In the genomic region with DNA sequence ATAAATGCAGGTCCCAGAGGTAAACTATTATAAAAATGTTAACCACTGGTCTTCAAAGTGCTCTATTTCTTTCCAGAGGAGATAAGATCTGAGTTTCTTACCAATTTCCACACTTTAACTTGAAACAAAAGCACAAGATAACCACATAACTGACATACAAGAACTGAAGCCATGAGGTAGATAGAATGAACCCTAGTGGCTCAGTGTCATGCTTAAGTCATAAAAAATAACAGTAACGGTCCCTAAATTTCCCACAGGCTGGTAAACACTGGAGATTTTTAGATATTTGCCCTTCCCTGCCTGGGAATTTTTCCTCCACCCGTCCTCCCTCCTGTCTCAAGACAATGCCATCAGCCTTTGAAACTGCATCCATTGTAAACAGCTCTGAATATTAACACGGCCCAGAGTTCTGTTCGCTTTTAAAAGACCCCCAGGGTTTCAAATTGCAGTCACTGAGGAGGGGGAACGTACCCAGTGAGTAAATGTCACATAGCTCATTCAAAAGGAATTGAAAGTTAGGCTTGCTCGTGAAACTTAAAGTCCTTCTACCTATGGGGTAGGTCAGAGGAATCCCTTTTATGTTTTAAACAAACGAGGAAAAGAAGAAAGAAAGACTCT, we compare ENCODE assay signal across 10 cellular contexts. TPM values are rescaled to one million over a fixed set of nuclear protein-coding genes. Genes with fewer than 3 reads are reported as not detected.
DNase-seq lines count a peak whose midpoint lies in the region; ATAC-seq and TF ChIP-seq lines count a peak whose summit lies in the region.
"Had no signal": no experiment of that assay in that cellular context is flagged by ENCODE, and none has a peak within 500 bp of the region (broad histone marks: within the 10 kb centered on the region; RNA-seq: fewer than 3 reads in every experiment).

No MANE protein-coding gene starts in this region.

- H3K4me1 Mint-ChIP-seq in activated naive CD4-positive, alpha-beta T cell treated with anti-CD3 and anti-CD28 coated beads, Interleukin-2, amount 50 U/mL, for 24 hours = peaks cover 94% of the 10 kb centered on the region
- peaks cover 86% of the 10 kb centered on the region for H3K4me1 Mint-ChIP-seq in activated T-helper 2 cell treated with anti-CD3 and anti-CD28 coated beads, Interferon-gamma antibody, Interleukin-2, Interleukin-4, amounts not matched to agents 10 μg/mL and 5 μg/mL and 100 μg/mL, durations not matched to agents 14 hours and 24 hours and 36 hours (ENCODE audit: low read depth)

- H3K4me3 Mint-ChIP-seq in activated naive CD4-positive, alpha-beta T cell treated with anti-CD3 and anti-CD28 coated beads, Interleukin-2, amount 50 U/mL, for 24 hours = peak overlapping the region; percentile 70
- H3K4me3 Mint-ChIP-seq in activated T-helper 2 cell treated with anti-CD3 and anti-CD28 coated beads, Interferon-gamma antibody, Interleukin-2, Interleukin-4, amounts not matched to agents 10 μg/mL and 5 μg/mL and 100 μg/mL, durations not matched to agents 14 hours and 24 hours and 36 hours (ENCODE audit: low read depth) = peak overlapping the region; percentile 54

- TF ChIP-seq POLR2A in uterus (IDR thresholded peaks at IDR 0.05) = no peak
- no peak for TF ChIP-seq POLR2A in tibial nerve (IDR thresholded peaks at IDR 0.05)

- no peaks in the 10 kb centered on the region for H3K9me3 ChIP-seq in thoracic aorta
- no peaks in the 10 kb centered on the region for H3K9me3 ChIP-seq in uterus
- no peaks in the 10 kb centered on the region for H3K9me3 ChIP-seq in tibial nerve

- H3K27ac Mint-ChIP-seq in activated naive CD4-positive, alpha-beta T cell treated with anti-CD3 and anti-CD28 coated beads, Interleukin-2, amount 50 U/mL, for 24 hours = peak overlapping the region; percentile 66
- H3K27ac Mint-ChIP-seq in activated T-helper 2 cell treated with anti-CD3 and anti-CD28 coated beads, Interferon-gamma antibody, Interleukin-2, Interleukin-4, amounts not matched to agents 10 μg/mL and 5 μg/mL and 100 μg/mL, durations not matched to agents 14 hours and 24 hours and 36 hours = peak overlapping the region; percentile 77

- H3K27me3 ChIP-seq in thoracic aorta (replicated peaks; ENCODE audit: insufficient read depth) = no peaks in the 10 kb centered on the region
- no peaks in the 10 kb centered on the region for H3K27me3 ChIP-seq in uterus
- no peaks in the 10 kb centered on the region for H3K27me3 ChIP-seq in tibial nerve

- TF ChIP-seq CTCF in thoracic aorta (IDR thresholded peaks at IDR 0.05) (no peak), uterus (IDR thresholded peaks at IDR 0.05) (no peak), tibial nerve (IDR thresholded peaks at IDR 0.05) (no peak)

- H3K27ac ChIP-seq in thoracic aorta (peak overlapping the region; percentile 86 to 94), uterus (peak overlapping the region in 1 of 2 donors; percentile 23), tibial nerve (peak overlapping the region in 1 of 4 donors; percentile 64)
- H3K27ac ChIP-seq: WERI-Rb-1 had no signal

- no peaks in the 10 kb centered on the region for H3K9me3 Mint-ChIP-seq in activated naive CD4-positive, alpha-beta T cell treated with anti-CD3 and anti-CD28 coated beads, Interleukin-2, amount 50 U/mL, for 24 hours
- H3K9me3 Mint-ChIP-seq in activated T-helper 2 cell treated with anti-CD3 and anti-CD28 coated beads, Interferon-gamma antibody, Interleukin-2, Interleukin-4, amounts not matched to agents 10 μg/mL and 5 μg/mL and 100 μg/mL, durations not matched to agents 14 hours and 24 hours and 36 hours = no peaks in the 10 kb centered on the region

- H3K27me3 Mint-ChIP-seq in activated naive CD4-positive, alpha-beta T cell treated with anti-CD3 and anti-CD28 coated beads, Interleukin-2, amount 50 U/mL, for 24 hours = no peaks in the 10 kb centered on the region
- H3K27me3 Mint-ChIP-seq in activated T-helper 2 cell treated with anti-CD3 and anti-CD28 coated beads, Interferon-gamma antibody, Interleukin-2, Interleukin-4, amounts not matched to agents 10 μg/mL and 5 μg/mL and 100 μg/mL, durations not matched to agents 14 hours and 24 hours and 36 hours (ENCODE audit: low read depth) = no peaks in the 10 kb centered on the region

- WGBS in tibial nerve, 2 donors = 17 to 33% methylated on average over 7 of the region's 7 CpGs

- H3K4me3 ChIP-seq in thoracic aorta (peak overlapping the region; percentile 41), uterus (no peak overlapping the region), tibial nerve (no peak overlapping the region)

- no peaks in the 10 kb centered on the region for H3K36me3 Mint-ChIP-seq in activated naive CD4-positive, alpha-beta T cell treated with anti-CD3 and anti-CD28 coated beads, Interleukin-2, amount 50 U/mL, for 24 hours
- H3K36me3 Mint-ChIP-seq in activated T-helper 2 cell treated with anti-CD3 and anti-CD28 coated beads, Interferon-gamma antibody, Interleukin-2, Interleukin-4, amounts not matched to agents 10 μg/mL and 5 μg/mL and 100 μg/mL, durations not matched to agents 14 hours and 24 hours and 36 hours (ENCODE audit: low read depth) = peaks cover 33% of the 10 kb centered on the region

- ATAC-seq in thoracic aorta (ENCODE audit: insufficient number of reproducible peaks, low FRiP score, low read depth) (no peak), GM19023 (IDR thresholded peaks at IDR 0.05; ENCODE audit: unreplicated experiment) (no peak)

- TF ChIP-seq EP300 in tibial nerve (IDR thresholded peaks at IDR 0.05) = no peak

- no peak for DNase-seq in activated naive CD4-positive, alpha-beta T cell treated with anti-CD3 and anti-CD28 coated beads, Interleukin-2, amount 50 U/mL, for 16 hours
- no peak for DNase-seq in activated T-helper 2 cell treated with anti-CD3 and anti-CD28 coated beads, Interferon-gamma antibody, Interleukin-2, Interleukin-4, amounts not matched to agents 10 μg/mL and 5 μg/mL and 100 μg/mL, durations not matched to agents 14 hours and 24 hours and 36 hours (ENCODE audit: low spot score)
- DNase-seq in iris pigment epithelial cell (ENCODE audit: low read depth) = peak; percentile 12
- DNase-seq in thoracic aorta (ENCODE audit: low spot score) = no peak
- DNase-seq in uterus = no peak
- DNase-seq in tibial nerve (ENCODE audit: low spot score in 2 of 2) = no peak
- DNase-seq: NCI-H2107, WERI-Rb-1 had no signal

- H3K36me3 ChIP-seq in thoracic aorta = no peaks in the 10 kb centered on the region
- H3K36me3 ChIP-seq in uterus = no peaks in the 10 kb centered on the region
- no peaks in the 10 kb centered on the region for H3K36me3 ChIP-seq in tibial nerve
- H3K36me3 ChIP-seq: WERI-Rb-1 had no signal

- H3K4me1 ChIP-seq in thoracic aorta (ENCODE audit: control insufficient read depth in 1 of 2, low read depth in 2 of 2) (peaks cover 58 to 77% of the 10 kb centered on the region in 2 donors), uterus (peaks cover 5 to 14% of the 10 kb centered on the region in 2 donors), tibial nerve (peaks cover 0 to 90% (median 66%) of the 10 kb centered on the region in 4 donors)

- intact Hi-C loops in activated T-helper 2 cell treated with anti-CD3 and anti-CD28 coated beads, Interferon-gamma antibody, Interleukin-2, Interleukin-4, amounts not matched to agents 10 μg/mL and 5 μg/mL and 100 μg/mL, durations not matched to agents 14 hours and 24 hours and 36 hours (cut with micrococcal nuclease) = loop anchor here (1.0 kb wide), 2 partner anchors 14 to 23 kb away; no protein-coding TSS in a partner anchor
- intact Hi-C loops in uterus (cut with DNase I; ENCODE audit: low total_unique reads) = no loop called here

RNA-seq across cellular contexts. Expression of a gene that starts 5.7 kb away (rescaled TPM):
- 42.5 and 47.9 TPM in 2 replicates for total RNA-seq in activated T-helper 2 cell treated with anti-CD3 and anti-CD28 coated beads, Interferon-gamma antibody, Interleukin-2, Interleukin-4, amounts not matched to agents 10 μg/mL and 5 μg/mL and 100 μg/mL, durations not matched to agents 14 hours and 24 hours and 36 hours
- total RNA-seq in thoracic aorta (100 to 1,000 TPM; 121 to 131 TPM), uterus (100 to 1,000 TPM in 2 of 4 donors, 10 to 100 TPM in 2; 20.9 to 108 (median 69.6) TPM), tibial nerve (10 to 100 TPM; 48.6 to 58.6 (median 52.5) TPM)
